In genomic region chr2:47697000-47697601, GRCh38 we compare ENCODE assay signal across 16 cellular contexts.
A peak's percentile ranks its signal among the peaks of the same experiment; 100 is the strongest.
DNase-seq lines count a peak whose midpoint lies in the region; ATAC-seq and TF ChIP-seq lines count a peak whose summit lies in the region.
"Had no signal": no experiment of that assay in that cellular context is flagged by ENCODE, and none has a peak within 500 bp of the region (broad histone marks: within the 10 kb centered on the region; RNA-seq: fewer than 3 reads in every experiment).

No MANE protein-coding gene starts in this region.

- H3K36me3 ChIP-seq in hepatocyte (replicated peaks; ENCODE audit: insufficient read depth, low read depth) = no peaks in the 10 kb centered on the region
- no peaks in the 10 kb centered on the region for H3K36me3 ChIP-seq in effector memory CD4-positive, alpha-beta T cell (ENCODE audit: control insufficient read depth, insufficient read depth, low read length)

- H3K9me3 ChIP-seq in hepatocyte (ENCODE audit: low read depth) = no peaks in the 10 kb centered on the region
- H3K9me3 ChIP-seq in effector memory CD4-positive, alpha-beta T cell (ENCODE audit: control insufficient read depth, low read length) = no peaks in the 10 kb centered on the region

- H2AFZ ChIP-seq in hepatocyte = no peak overlapping the region

- H4K20me1 ChIP-seq in hepatocyte (ENCODE audit: insufficient read depth, poor library complexity, severe bottlenecking) = no peaks in the 10 kb centered on the region

- no peaks in the 10 kb centered on the region for H3K27me3 ChIP-seq in hepatocyte
- no peaks in the 10 kb centered on the region for H3K27me3 ChIP-seq in effector memory CD4-positive, alpha-beta T cell (replicated peaks; ENCODE audit: control insufficient read depth, insufficient read depth, low read length, poor library complexity, severe bottlenecking)

- ATAC-seq in GM18858 (IDR thresholded peaks at IDR 0.05; ENCODE audit: unreplicated experiment) = peak; percentile 87
- peak; percentile 85 for ATAC-seq in GM21576 (IDR thresholded peaks at IDR 0.05; ENCODE audit: unreplicated experiment)
- ATAC-seq in HG03159 (IDR thresholded peaks at IDR 0.05; ENCODE audit: unreplicated experiment) = peak; percentile 60

- WGBS in hepatocyte (ENCODE audit: low lambda C conversion rate, missing lambda C conversion rate) = 63% methylated on average over 12 of the region's 12 CpGs

- peak overlapping the region; percentile 42 for H3K4me2 ChIP-seq in hepatocyte

- H3K4me1 ChIP-seq in hepatocyte (ENCODE audit: insufficient read depth) = peaks cover 19% of the 10 kb centered on the region
- H3K4me1 ChIP-seq in effector memory CD4-positive, alpha-beta T cell (ENCODE audit: control insufficient read depth, insufficient read depth, low read length, poor library complexity, severe bottlenecking) = no peaks in the 10 kb centered on the region

- TF ChIP-seq CTCF in hepatocyte (IDR thresholded peaks at IDR 0.05; ENCODE audit: poor library complexity) (no peak), RWPE1 (conservative IDR thresholded peaks at IDR 0.05; ENCODE audit: low read depth) (no peak)

- H3K79me2 ChIP-seq in hepatocyte = no peaks in the 10 kb centered on the region

- no peak overlapping the region for H3K4me3 ChIP-seq in hepatocyte
- H3K4me3 ChIP-seq in effector memory CD4-positive, alpha-beta T cell (ENCODE audit: insufficient read depth, low read depth, low read length, poor library complexity, severe bottlenecking) = no peak overlapping the region
- H3K4me3 ChIP-seq: coronary artery had no signal

- CTCF ChIA-PET in RWPE1 (lab: Yijun Ruan, JAX) = no interaction called here

- POLR2A ChIA-PET in RWPE1 (lab: Yijun Ruan, JAX; ENCODE audit: low non-redundant PET) = no interaction called here

- H3K27ac ChIP-seq in hepatocyte (peak overlapping the region; percentile 52), RWPE1 (no peak overlapping the region)
- no peak overlapping the region for H3K27ac ChIP-seq in effector memory CD4-positive, alpha-beta T cell (ENCODE audit: insufficient read depth, low read length, poor library complexity, severe bottlenecking)
- H3K27ac ChIP-seq: C4-2B, coronary artery, HL-60 had no signal

- H3K9me2 ChIP-seq in hepatocyte (replicated peaks; ENCODE audit: insufficient read depth) = no peaks in the 10 kb centered on the region

- DNase-seq in hepatocyte (ENCODE audit: low spot score) = no peak
- DNase-seq in RWPE1 (ENCODE audit: low spot score) = no peak
- no peak for DNase-seq in dermis blood vessel endothelial cell
- no peak for DNase-seq in anterior cingulate cortex (lab: John Stamatoyannopoulos, UW)
- no peak for DNase-seq in effector memory CD4-positive, alpha-beta T cell
- DNase-seq: activated naive CD4-positive, alpha-beta T cell; NCI-H1105 treated with DMSO at 0.1 percent for 48 hours; OCI-M1; small intestine; stimulated activated CD8-positive, alpha-beta memory T cell treated with anti-CD3 and anti-CD28 coated beads, Interleukin-4, amount 100 ng/mL, for 48 hours had no signal
